1 cellular context compared by ENCODE assay signal in genomic region chr6:32895006-32895345, GRCh38.
TF ChIP-seq lines count a peak whose summit lies in the region.

No MANE protein-coding gene starts in this region.

TF ChIP-seq in HepG2, 621 proteins besides CTCF, POLR2A, EP300 and RAD21 (continues in another document):
- TF ChIP-seq ZNF280D (CRISPR knock-in tag; IDR thresholded peaks at IDR 0.05) (no peak), E2F2 (CRISPR knock-in tag; IDR thresholded peaks at IDR 0.05; ENCODE audit: borderline replicate concordance) (no peak), ZSCAN25 (CRISPR knock-in tag; IDR thresholded peaks at IDR 0.05) (no peak), ZNF546 (CRISPR knock-in tag; conservative IDR thresholded peaks at IDR 0.05) (no peak), PAWR (CRISPR knock-in tag; IDR thresholded peaks at IDR 0.05; ENCODE audit: borderline replicate concordance) (no peak), TBP (CRISPR knock-in tag; IDR thresholded peaks at IDR 0.05) (no peak), DMAP1 (CRISPR knock-in tag; IDR thresholded peaks at IDR 0.05) (0 out of 2 replicates have a peak, but pooled peaks have one; percentile 5), TFDP1 (CRISPR knock-in tag; IDR thresholded peaks at IDR 0.05; ENCODE audit: borderline replicate concordance) (no peak), HNRNPK (IDR thresholded peaks at IDR 0.05; ENCODE audit: low read depth, low read length, poor library complexity, severe bottlenecking) (no peak), HNF1B (CRISPR knock-in tag; IDR thresholded peaks at IDR 0.05) (no peak), ZNF784 (CRISPR knock-in tag; IDR thresholded peaks at IDR 0.05; ENCODE audit: borderline replicate concordance) (peak; percentile 36; the same call in 1 of the 2 replicates), LRRFIP1 (CRISPR knock-in tag; conservative IDR thresholded peaks at IDR 0.05) (no peak), ARID2 (CRISPR knock-in tag; IDR thresholded peaks at IDR 0.05; ENCODE audit: borderline replicate concordance) (peak; percentile 26; the same call in 1 of the 2 replicates), DBP (CRISPR knock-in tag; IDR thresholded peaks at IDR 0.05; ENCODE audit: not compliant biosample characterization) (no peak), SMC3 (IDR thresholded peaks at IDR 0.05; ENCODE audit: low read length) (no peak), RNF2 (conservative IDR thresholded peaks at IDR 0.05; ENCODE audit: low read depth) (no peak), ZNF337 (CRISPR knock-in tag; IDR thresholded peaks at IDR 0.05; ENCODE audit: borderline replicate concordance, low read depth) (0 out of 2 replicates have a peak, but pooled peaks have one; percentile 23), ZNF34 (CRISPR knock-in tag; IDR thresholded peaks at IDR 0.05; ENCODE audit: borderline replicate concordance) (no peak), NR2C2 (CRISPR knock-in tag; IDR thresholded peaks at IDR 0.05; ENCODE audit: borderline replicate concordance) (no peak), AHDC1 (CRISPR knock-in tag; IDR thresholded peaks at IDR 0.05; ENCODE audit: borderline replicate concordance) (no peak), ZNF841 (CRISPR knock-in tag; IDR thresholded peaks at IDR 0.05; ENCODE audit: borderline replicate concordance) (no peak), MLX (CRISPR knock-in tag; IDR thresholded peaks at IDR 0.05) (no peak), FIP1L1 (IDR thresholded peaks at IDR 0.05; ENCODE audit: borderline replicate concordance, insufficient read depth, low read depth, low read length) (no peak), FOXA1 (IDR thresholded peaks at IDR 0.05) (no peak), FOXA1 (CRISPR knock-in tag; IDR thresholded peaks at IDR 0.05) (no peak), ZNF781 (CRISPR knock-in tag; IDR thresholded peaks at IDR 0.05; ENCODE audit: borderline replicate concordance, not compliant biosample characterization) (no peak), MIER2 (CRISPR knock-in tag; IDR thresholded peaks at IDR 0.05) (0 out of 2 replicates have a peak, but pooled peaks have one; percentile 1), ZMYM2 (CRISPR knock-in tag; IDR thresholded peaks at IDR 0.05) (no peak), ZNF615 (CRISPR knock-in tag; IDR thresholded peaks at IDR 0.05; ENCODE audit: borderline replicate concordance) (no peak), PREB (CRISPR knock-in tag; IDR thresholded peaks at IDR 0.05) (no peak), PBX2 (CRISPR knock-in tag; IDR thresholded peaks at IDR 0.05) (no peak), GFI1 (CRISPR knock-in tag; IDR thresholded peaks at IDR 0.05; ENCODE audit: borderline replicate concordance) (peak; percentile 10; the same call in 1 of the 2 replicates), ZNF557 (CRISPR knock-in tag; IDR thresholded peaks at IDR 0.05) (no peak), ATF4 (CRISPR knock-in tag; IDR thresholded peaks at IDR 0.05) (no peak), ZNF713 (CRISPR knock-in tag; IDR thresholded peaks at IDR 0.05) (0 out of 2 replicates have a peak, but pooled peaks have one; percentile 2)
